ENCODE assay signal across 8 cellular contexts in genomic region chr9:94165592-94166236, GRCh38.
DNase-seq lines count a peak whose midpoint lies in the region; ATAC-seq and TF ChIP-seq lines count a peak whose summit lies in the region.

No MANE protein-coding gene starts in this region.

- H3K4me1 Mint-ChIP-seq in H9, result peaks cover 26 to 33% of the 10 kb centered on the region in 2 experiments
- H3K4me1 Mint-ChIP-seq in nephron, result peaks cover 40% of the 10 kb centered on the region

- no peak overlapping the region for H2BK5ac ChIP-seq in H9 (ENCODE audit: insufficient read length, low read length)

- no peaks in the 10 kb centered on the region for H3K4me1 ChIP-seq in H9 (ENCODE audit: insufficient read depth, low read length)

- peak overlapping the region; percentile 65 for H3K4me3 ChIP-seq in fibroblast of the aortic adventitia (ENCODE audit: low read depth, low read length)

- H3K4me3 Mint-ChIP-seq in H9 (peak overlapping the region; percentile 51 to 75), nephron (peak overlapping the region; percentile 78 to 87 (median 87))

- no peaks in the 10 kb centered on the region for H3K79me1 ChIP-seq in H9 (ENCODE audit: insufficient read depth, low read depth, low read length, poor library complexity, severe bottlenecking)

- H3K18ac ChIP-seq in H9 (ENCODE audit: insufficient read length, low read depth, low read length), result no peak overlapping the region

- H3K23me2 ChIP-seq in H9 (ENCODE audit: insufficient read length, low read depth, low read length, poor library complexity, severe bottlenecking), result no peaks in the 10 kb centered on the region

- H2AK5ac ChIP-seq in H9 (ENCODE audit: insufficient read length, low read length), result no peak overlapping the region

- no peak overlapping the region for H3K9ac ChIP-seq in H9 (ENCODE audit: extremely low read depth, insufficient read length, low read length)

- no peak overlapping the region for H4K8ac ChIP-seq in H9 (replicated peaks; ENCODE audit: insufficient read length, low read depth, low read length)

- H4K20me1 ChIP-seq in H9 (ENCODE audit: control insufficient read depth, insufficient read depth, insufficient read length), result no peaks in the 10 kb centered on the region

- H3K36me3 Mint-ChIP-seq in H9 (ENCODE audit: insufficient read depth in 1 of 3, low read depth in 3 of 3) (peaks cover 7 to 9% (median 9%) of the 10 kb centered on the region in 3 experiments; a peak in 5 of 7 replicates), nephron (ENCODE audit: low read depth) (no peaks in the 10 kb centered on the region)

- peak; percentile 71 for TF ChIP-seq POLR2A in Raji (IDR thresholded peaks at IDR 0.05; ENCODE audit: insufficient read depth, low read depth, low read length)

- H3K9me3 ChIP-seq in H9 (ENCODE audit: control insufficient read depth, low read depth, low read length), result no peaks in the 10 kb centered on the region

- no peak for TF ChIP-seq CTCF in H9 (conservative IDR thresholded peaks at IDR 0.05)
- TF ChIP-seq CTCF in fibroblast of the aortic adventitia (IDR thresholded peaks at IDR 0.05; ENCODE audit: insufficient read depth, low read length), result no peak
- no peak for TF ChIP-seq CTCF in nephron (IDR thresholded peaks at IDR 0.05; ENCODE audit: unreplicated experiment in 3 of 3)

- peaks cover 31% of the 10 kb centered on the region; the same call in 1 of the 2 replicates for H3K79me2 ChIP-seq in H9 (ENCODE audit: insufficient read depth, low read length)

- H3K4me2 ChIP-seq in H9 (ENCODE audit: insufficient read depth, insufficient read length, low read length), result no peak overlapping the region

- H3T11ph ChIP-seq in H9 (ENCODE audit: low read length), result no peak overlapping the region

- H3K27ac Mint-ChIP-seq in H9 (peak overlapping the region; percentile 47 to 91 (median 87); a peak in 5 of 7 replicates), nephron (peak overlapping the region; percentile 20 to 99 (median 95))

- H3K27ac ChIP-seq in H9 (ENCODE audit: insufficient read length, low read depth, low read length), result peak overlapping the region; percentile 6

- H3K14ac ChIP-seq in H9 (ENCODE audit: insufficient read depth, low read length), result no peak overlapping the region; the same call in 1 of the 2 replicates

- no peak overlapping the region for H2BK120ac ChIP-seq in H9 (ENCODE audit: low read depth, low read length, poor library complexity, severe bottlenecking)

- no peak overlapping the region for H2BK20ac ChIP-seq in H9 (ENCODE audit: low read depth, low read length, poor library complexity, severe bottlenecking)

- no peak overlapping the region for H2BK15ac ChIP-seq in H9 (ENCODE audit: low read depth, low read length)

- H2AFZ ChIP-seq in H9 (ENCODE audit: low read length), result no peak overlapping the region

- peak; percentile 95 for ATAC-seq in stimulated activated naive CD8-positive, alpha-beta T cell treated with anti-CD3 and anti-CD28 coated beads, Interleukin-15, Interleukin-2, amounts not matched to agents 100 U/mL and 50 U/mL, for 24 hours

- no CpG with 5 or more reads among the region's 50 CpGs for WGBS in H9 (ENCODE audit: extremely low coverage, insufficient read length, low lambda C conversion rate)

- no peak overlapping the region for H3K4ac ChIP-seq in H9 (ENCODE audit: low read depth, low read length)

- H3K27me3 ChIP-seq in H9 (ENCODE audit: insufficient read depth, low read length), result no peaks in the 10 kb centered on the region

- no peak overlapping the region for H3K23ac ChIP-seq in H9 (ENCODE audit: insufficient read length, low read depth, low read length)

- H3K9me3 Mint-ChIP-seq in H9 (no peaks in the 10 kb centered on the region), nephron (no peaks in the 10 kb centered on the region)

- DNase-seq in Daoy (ENCODE audit: low read depth) (peak; percentile 100), H9 (peak; percentile 99), M059J (ENCODE audit: low read depth) (peak; percentile 99), fibroblast of the aortic adventitia (ENCODE audit: low read depth) (peak; percentile 98)
- peak; percentile 99 for DNase-seq in activated effector memory CD4-positive, alpha-beta T cell treated with anti-CD3 and anti-CD28 coated beads, Interleukin-2, amount 50 U/mL, for 16 hours
- DNase-seq in stimulated activated naive CD8-positive, alpha-beta T cell treated with anti-CD3 and anti-CD28 coated beads, Interleukin-15, Interleukin-2, amounts not matched to agents 100 U/mL and 50 U/mL, for 24 hours, result peak; percentile 94

- H3K56ac ChIP-seq in H9 (ENCODE audit: insufficient read length, low read depth, low read length), result no peak overlapping the region

- H3K27me3 Mint-ChIP-seq in H9 (ENCODE audit: low read depth) (no peaks in the 10 kb centered on the region), nephron (ENCODE audit: low read depth) (no peaks in the 10 kb centered on the region)

- H2BK12ac ChIP-seq in H9 (ENCODE audit: insufficient read length, low read depth, low read length), result no peak overlapping the region

- H4K91ac ChIP-seq in H9 (ENCODE audit: insufficient read length, low read depth, low read length), result no peak overlapping the region

- no peak overlapping the region for H4K5ac ChIP-seq in H9 (ENCODE audit: insufficient read length, low read depth, low read length)

Comparison
In these comparisons a context has a peak if more than half of its experiments do, and no peak if none do; other contexts are left out.
1. Peak in every context shown above with its lines: DNase-seq, ATAC-seq, H3K4me3 ChIP-seq and H3K27ac ChIP-seq.